In genomic region chr12:27896419-27896990, GRCh38 we compare ENCODE assay signal across 15 cellular contexts.
"Had no signal": no experiment of that assay in that cellular context is flagged by ENCODE, and none has a peak within 500 bp of the region (broad histone marks: within the 10 kb centered on the region; RNA-seq: fewer than 3 reads in every experiment).

No MANE protein-coding gene starts in this region.

- DNase-seq: activated CD4-positive, alpha-beta T cell treated with anti-CD3 and anti-CD28 coated beads, Interleukin-2, amount 50 U/mL, for 4 hours; activated effector memory CD4-positive, alpha-beta T cell treated with Interleukin-2 at 50 U/mL for 16 hours; activated naive CD4-positive, alpha-beta T cell treated with anti-CD3 and anti-CD28 coated beads, Interleukin-2, amount 50 U/mL, for 16 hours; activated T-cell treated with anti-CD3 and anti-CD28 coated beads, Interleukin-2, amount 50 U/mL, for 1 hour; dorsolateral prefrontal cortex; endodermal cell; left colon; lower lobe of right lung; right cardiac atrium; spleen; stimulated activated naive CD8-positive, alpha-beta T cell treated with anti-CD3 and anti-CD28 coated beads, Interleukin-15, amount 100 ng/mL, for 72 hours; testis had no signal

- H3K4me3 ChIP-seq: dorsolateral prefrontal cortex, gastroesophageal sphincter, lower lobe of right lung, prostate gland, spleen, testis had no signal

- ATAC-seq: gastroesophageal sphincter; left colon; lower lobe of right lung; right cardiac atrium; stimulated activated naive CD8-positive, alpha-beta T cell treated with anti-CD3 and anti-CD28 coated beads, Interleukin-15, amount 100 ng/mL, for 72 hours had no signal

- H3K27me3 ChIP-seq: dorsolateral prefrontal cortex, gastroesophageal sphincter, spleen, testis had no signal

- H3K27ac Mint-ChIP-seq: endodermal cell; mesothelial cell of epicardium; stimulated activated naive CD8-positive, alpha-beta T cell treated with anti-CD3 and anti-CD28 coated beads, Interleukin-15, amount 100 ng/mL, for 72 hours had no signal

- H3K27ac ChIP-seq: dorsolateral prefrontal cortex, gastroesophageal sphincter, lower lobe of right lung, prostate gland, spleen, testis had no signal

- H3K9me3 ChIP-seq: gastroesophageal sphincter, lower lobe of right lung, prostate gland, spleen, testis had no signal

- H3K36me3 Mint-ChIP-seq: mesothelial cell of epicardium had no signal

- H3K4me1 Mint-ChIP-seq: endodermal cell; stimulated activated naive CD8-positive, alpha-beta T cell treated with anti-CD3 and anti-CD28 coated beads, Interleukin-15, amount 100 ng/mL, for 72 hours had no signal

- H3K36me3 ChIP-seq: gastroesophageal sphincter, lower lobe of right lung, prostate gland, spleen had no signal

- H3K4me1 ChIP-seq: gastroesophageal sphincter, lower lobe of right lung, prostate gland, testis had no signal

- H3K9me3 Mint-ChIP-seq: endodermal cell; stimulated activated naive CD8-positive, alpha-beta T cell treated with anti-CD3 and anti-CD28 coated beads, Interleukin-15, amount 100 ng/mL, for 72 hours had no signal

- H3K4me3 Mint-ChIP-seq: endodermal cell; mesothelial cell of epicardium; stimulated activated naive CD8-positive, alpha-beta T cell treated with anti-CD3 and anti-CD28 coated beads, Interleukin-15, amount 100 ng/mL, for 72 hours had no signal
